In the genomic region with DNA sequence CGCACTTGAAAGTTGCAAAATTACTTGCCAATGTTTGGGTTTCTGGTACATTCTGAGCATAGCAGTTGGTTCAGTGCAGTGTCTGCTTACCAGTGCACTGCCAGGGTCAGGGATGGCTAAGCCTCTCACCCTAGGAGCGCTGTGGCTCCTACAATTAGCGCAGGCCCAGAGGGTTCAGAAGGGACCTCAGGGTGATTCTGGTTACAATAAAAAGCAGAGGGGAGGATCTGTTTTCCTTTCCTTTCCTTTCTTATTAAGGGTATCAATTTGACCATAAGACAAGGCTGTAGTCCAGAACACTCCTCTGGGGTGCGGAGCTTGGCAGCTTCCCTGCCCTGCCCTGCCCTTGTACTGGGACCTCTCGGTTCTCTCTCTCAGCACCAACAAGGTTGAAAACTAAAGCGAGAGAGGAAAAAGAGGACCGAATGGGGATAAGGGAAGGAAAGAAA, we compare ENCODE assay signal across 15 cellular contexts. TPM values are rescaled to one million over a fixed set of nuclear protein-coding genes. Genes with fewer than 3 reads are reported as not detected.
DNase-seq lines count a peak whose midpoint lies in the region; ATAC-seq and TF ChIP-seq lines count a peak whose summit lies in the region.
"Had no signal": no experiment of that assay in that cellular context is flagged by ENCODE, and none has a peak within 500 bp of the region (broad histone marks: within the 10 kb centered on the region; RNA-seq: fewer than 3 reads in every experiment).

No MANE protein-coding gene starts in this region.

- H3K4me1 ChIP-seq in right atrium auricular region, result peaks cover 0 to 58% of the 10 kb centered on the region in 2 donors

- peaks cover 7 to 9% of the 10 kb centered on the region in 2 donors for H3K27me3 ChIP-seq in right atrium auricular region

- H3K27ac Mint-ChIP-seq in osteocyte (ENCODE audit: unreplicated experiment), result no peak overlapping the region
- H3K27ac Mint-ChIP-seq: stimulated activated naive CD8-positive, alpha-beta T cell treated with anti-CD3 and anti-CD28 coated beads, Interleukin-15, amount 100 ng/mL, for 72 hours had no signal

- H3K27me3 Mint-ChIP-seq in osteocyte (ENCODE audit: unreplicated experiment), result peaks cover 15% of the 10 kb centered on the region

- intact Hi-C loops in cardiac septum (cut with DNase I), result no loop called here
- intact Hi-C loops in left cardiac atrium (cut with DNase I), result loop anchor here in 1 of 2 donors (5.0 to 10.0 kb wide), 2 partner anchors 214 to 1422 kb away; no protein-coding TSS in a partner anchor

- H3K9me3 Mint-ChIP-seq in osteocyte (ENCODE audit: unreplicated experiment), result no peaks in the 10 kb centered on the region
- H3K9me3 Mint-ChIP-seq: stimulated activated naive CD8-positive, alpha-beta T cell treated with anti-CD3 and anti-CD28 coated beads, Interleukin-15, amount 100 ng/mL, for 72 hours had no signal

- peaks cover 5% of the 10 kb centered on the region for H3K36me3 Mint-ChIP-seq in osteocyte (ENCODE audit: unreplicated experiment)

- no peaks in the 10 kb centered on the region for H3K9me3 ChIP-seq in right atrium auricular region

- no peak for ATAC-seq in left cardiac atrium
- ATAC-seq in HG02623 (IDR thresholded peaks at IDR 0.05; ENCODE audit: unreplicated experiment), result no peak
- ATAC-seq: HCT116; stimulated activated naive CD8-positive, alpha-beta T cell treated with anti-CD3 and anti-CD28 coated beads, Interleukin-15, amount 100 ng/mL, for 72 hours had no signal

- H3K4me3 ChIP-seq in right atrium auricular region, result peak overlapping the region; percentile 55 to 70

- TF ChIP-seq CTCF in right atrium auricular region (IDR thresholded peaks at IDR 0.05), result no peak
- TF ChIP-seq CTCF in osteocyte (IDR thresholded peaks at IDR 0.05), result no peak

- H3K4me1 Mint-ChIP-seq in osteocyte (ENCODE audit: unreplicated experiment), result peaks cover 62% of the 10 kb centered on the region

- peak overlapping the region; percentile 88 to 97 for H3K27ac ChIP-seq in right atrium auricular region

- H3K36me3 ChIP-seq in right atrium auricular region, result no peaks in the 10 kb centered on the region

- DNase-seq in cardiac septum (ENCODE audit: low spot score) (peak; percentile 33), left cardiac atrium (no peak), right atrium auricular region (ENCODE audit: low spot score) (no peak), osteocyte (ENCODE audit: extremely low spot score, unreplicated experiment) (no peak), NCI-H446 treated with DMSO at 0.1 percent for 48 hours (lab: John Stamatoyannopoulos, UW) (no peak), SW 1271 (lab: John Stamatoyannopoulos, UW) (no peak), HCEC 1CT (no peak)
- DNase-seq: activated CD4-positive, CD25-positive, alpha-beta regulatory T cell; activated gamma-delta T cell; effector CD4-positive, alpha-beta T cell; GF-D8; NCI-H2029; stimulated activated naive CD8-positive, alpha-beta T cell treated with anti-CD3 and anti-CD28 coated beads, Interleukin-15, amount 100 ng/mL, for 72 hours had no signal

- peak overlapping the region; percentile 92 for H3K4me3 Mint-ChIP-seq in osteocyte (ENCODE audit: unreplicated experiment)
- H3K4me3 Mint-ChIP-seq: stimulated activated naive CD8-positive, alpha-beta T cell treated with anti-CD3 and anti-CD28 coated beads, Interleukin-15, amount 100 ng/mL, for 72 hours had no signal

RNA-seq across cellular contexts. Expression of gene MAFB, which starts 2.6 kb away (rescaled TPM):
- 6.8 TPM for total RNA-seq in cardiac septum
- 10 to 100 TPM; 24.8 to 32.5 TPM for total RNA-seq in left cardiac atrium
- total RNA-seq in right atrium auricular region, result 10 to 100 TPM; 14.2 to 31.7 TPM
- 27.6 and 31.9 TPM in 2 replicates for total RNA-seq in osteocyte
